Comparison of ENCODE assay signal across 1 cellular context in the genomic region with DNA sequence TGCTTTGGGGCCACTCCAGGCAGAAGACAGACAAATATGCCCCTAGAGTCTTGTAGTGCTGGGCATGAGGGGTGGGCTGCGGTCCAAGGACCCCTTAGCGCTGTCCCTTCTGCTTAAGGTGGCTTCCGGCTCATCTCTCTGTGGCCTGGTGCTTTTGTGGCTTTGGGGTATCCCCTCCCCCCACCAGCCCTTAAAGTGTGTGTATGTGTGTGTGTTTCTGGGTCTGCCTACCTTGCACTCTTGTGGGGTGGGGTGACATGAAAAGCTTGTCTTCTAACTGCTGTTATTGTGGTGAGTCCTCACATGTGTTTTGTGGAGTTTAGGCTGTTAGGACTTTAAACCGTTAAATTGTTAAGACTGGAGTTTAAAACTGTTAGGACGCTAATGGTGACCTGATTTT.
TF ChIP-seq lines count a peak whose summit lies in the region.

No MANE protein-coding gene starts in this region.

TF ChIP-seq in GM23338, 12 proteins besides CTCF, POLR2A, EP300 and RAD21 (continued from another document):
- TF ChIP-seq, protein P1, sequence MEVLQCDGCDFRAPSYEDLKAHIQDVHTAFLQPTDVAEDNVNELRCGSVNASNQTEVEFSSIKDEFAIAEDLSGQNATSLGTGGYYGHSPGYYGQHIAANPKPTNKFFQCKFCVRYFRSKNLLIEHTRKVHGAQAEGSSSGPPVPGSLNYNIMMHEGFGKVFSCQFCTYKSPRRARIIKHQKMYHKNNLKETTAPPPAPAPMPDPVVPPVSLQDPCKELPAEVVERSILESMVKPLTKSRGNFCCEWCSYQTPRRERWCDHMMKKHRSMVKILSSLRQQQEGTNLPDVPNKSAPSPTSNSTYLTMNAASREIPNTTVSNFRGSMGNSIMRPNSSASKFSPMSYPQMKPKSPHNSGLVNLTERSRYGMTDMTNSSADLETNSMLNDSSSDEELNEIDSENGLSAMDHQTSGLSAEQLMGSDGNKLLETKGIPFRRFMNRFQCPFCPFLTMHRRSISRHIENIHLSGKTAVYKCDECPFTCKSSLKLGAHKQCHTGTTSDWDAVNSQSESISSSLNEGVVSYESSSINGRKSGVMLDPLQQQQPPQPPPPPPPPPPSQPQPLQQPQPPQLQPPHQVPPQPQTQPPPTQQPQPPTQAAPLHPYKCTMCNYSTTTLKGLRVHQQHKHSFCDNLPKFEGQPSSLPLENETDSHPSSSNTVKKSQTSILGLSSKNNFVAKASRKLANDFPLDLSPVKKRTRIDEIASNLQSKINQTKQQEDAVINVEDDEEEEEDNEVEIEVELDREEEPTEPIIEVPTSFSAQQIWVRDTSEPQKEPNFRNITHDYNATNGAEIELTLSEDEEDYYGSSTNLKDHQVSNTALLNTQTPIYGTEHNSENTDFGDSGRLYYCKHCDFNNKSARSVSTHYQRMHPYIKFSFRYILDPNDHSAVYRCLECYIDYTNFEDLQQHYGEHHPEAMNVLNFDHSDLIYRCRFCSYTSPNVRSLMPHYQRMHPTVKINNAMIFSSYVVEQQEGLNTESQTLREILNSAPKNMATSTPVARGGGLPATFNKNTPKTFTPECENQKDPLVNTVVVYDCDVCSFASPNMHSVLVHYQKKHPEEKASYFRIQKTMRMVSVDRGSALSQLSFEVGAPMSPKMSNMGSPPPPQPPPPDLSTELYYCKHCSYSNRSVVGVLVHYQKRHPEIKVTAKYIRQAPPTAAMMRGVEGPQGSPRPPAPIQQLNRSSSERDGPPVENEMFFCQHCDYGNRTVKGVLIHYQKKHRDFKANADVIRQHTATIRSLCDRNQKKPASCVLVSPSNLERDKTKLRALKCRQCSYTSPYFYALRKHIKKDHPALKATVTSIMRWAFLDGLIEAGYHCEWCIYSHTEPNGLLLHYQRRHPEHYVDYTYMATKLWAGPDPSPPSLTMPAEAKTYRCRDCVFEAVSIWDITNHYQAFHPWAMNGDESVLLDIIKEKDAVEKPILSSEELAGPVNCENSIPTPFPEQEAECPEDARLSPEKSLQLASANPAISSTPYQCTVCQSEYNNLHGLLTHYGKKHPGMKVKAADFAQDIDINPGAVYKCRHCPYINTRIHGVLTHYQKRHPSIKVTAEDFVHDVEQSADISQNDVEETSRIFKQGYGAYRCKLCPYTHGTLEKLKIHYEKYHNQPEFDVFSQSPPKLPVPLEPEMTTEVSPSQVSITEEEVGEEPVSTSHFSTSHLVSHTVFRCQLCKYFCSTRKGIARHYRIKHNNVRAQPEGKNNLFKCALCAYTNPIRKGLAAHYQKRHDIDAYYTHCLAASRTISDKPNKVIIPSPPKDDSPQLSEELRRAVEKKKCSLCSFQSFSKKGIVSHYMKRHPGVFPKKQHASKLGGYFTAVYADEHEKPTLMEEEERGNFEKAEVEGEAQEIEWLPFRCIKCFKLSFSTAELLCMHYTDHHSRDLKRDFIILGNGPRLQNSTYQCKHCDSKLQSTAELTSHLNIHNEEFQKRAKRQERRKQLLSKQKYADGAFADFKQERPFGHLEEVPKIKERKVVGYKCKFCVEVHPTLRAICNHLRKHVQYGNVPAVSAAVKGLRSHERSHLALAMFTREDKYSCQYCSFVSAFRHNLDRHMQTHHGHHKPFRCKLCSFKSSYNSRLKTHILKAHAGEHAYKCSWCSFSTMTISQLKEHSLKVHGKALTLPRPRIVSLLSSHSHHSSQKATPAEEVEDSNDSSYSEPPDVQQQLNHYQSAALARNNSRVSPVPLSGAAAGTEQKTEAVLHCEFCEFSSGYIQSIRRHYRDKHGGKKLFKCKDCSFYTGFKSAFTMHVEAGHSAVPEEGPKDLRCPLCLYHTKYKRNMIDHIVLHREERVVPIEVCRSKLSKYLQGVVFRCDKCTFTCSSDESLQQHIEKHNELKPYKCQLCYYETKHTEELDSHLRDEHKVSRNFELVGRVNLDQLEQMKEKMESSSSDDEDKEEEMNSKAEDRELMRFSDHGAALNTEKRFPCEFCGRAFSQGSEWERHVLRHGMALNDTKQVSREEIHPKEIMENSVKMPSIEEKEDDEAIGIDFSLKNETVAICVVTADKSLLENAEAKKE (CRISPR knock-in tag; IDR thresholded peaks at IDR 0.05), result no peak
- no peak for TF ChIP-seq POLR2AphosphoS5 (IDR thresholded peaks at IDR 0.05; ENCODE audit: low read depth)
- no peak for TF ChIP-seq NANOG (IDR thresholded peaks at IDR 0.05; ENCODE audit: borderline replicate concordance)
- TF ChIP-seq EZH2phosphoT487 (IDR thresholded peaks at IDR 0.05; ENCODE audit: unreplicated experiment), result no peak
- no peak for TF ChIP-seq JUNB (IDR thresholded peaks at IDR 0.05; ENCODE audit: unreplicated experiment)
- TF ChIP-seq ZNF114 (CRISPR knock-in tag; IDR thresholded peaks at IDR 0.05), result no peak
- no peak for TF ChIP-seq CREB1 (CRISPR knock-in tag; IDR thresholded peaks at IDR 0.05; ENCODE audit: low read depth)
- no peak for TF ChIP-seq ZNF331 (CRISPR knock-in tag; IDR thresholded peaks at IDR 0.05; ENCODE audit: low read depth)
- TF ChIP-seq REST (IDR thresholded peaks at IDR 0.05; ENCODE audit: unreplicated experiment), result no peak
